In genomic region chr3:119809249-119810017, GRCh38 we compare ENCODE assay signal across 8 cellular contexts. TPM values are rescaled to one million over a fixed set of nuclear protein-coding genes. Genes with fewer than 3 reads are reported as not detected.
DNase-seq lines count a peak whose midpoint lies in the region; ATAC-seq lines count a peak whose summit lies in the region.

No MANE protein-coding gene starts in this region.

- POLR2A ChIA-PET in activated naive CD8-positive, alpha-beta T cell treated with anti-CD3 and anti-CD28 coated beads, Interleukin-2, amount 10 ng/mL, durations not matched to agents 7 days and 5 days (lab: Charles Lee) = interaction anchor here (0.6 to 1.1 kb wide), 2 partner anchors 161 to 286 kb away, joined by 3 to 4 read pairs; no protein-coding TSS in a partner anchor

- H3K27me3 Mint-ChIP-seq in activated CD4-positive, alpha-beta T cell treated with anti-CD3 and anti-CD28 coated beads, Interleukin-2, amount 10 ng/mL, durations not matched to agents 24 days and 14 days = peaks cover 7% of the 10 kb centered on the region
- H3K27me3 Mint-ChIP-seq in activated naive CD8-positive, alpha-beta T cell treated with anti-CD3 and anti-CD28 coated beads, Interleukin-2, amount 10 ng/mL, durations not matched to agents 7 days and 5 days = peaks cover 11% of the 10 kb centered on the region

- H3K4me3 ChIP-seq in muscle layer of duodenum (ENCODE audit: low read depth in 1 of 2, low read length in 2 of 2) = peak overlapping the region; percentile 55 to 76

- H3K4me1 Mint-ChIP-seq in activated CD4-positive, alpha-beta T cell treated with anti-CD3 and anti-CD28 coated beads, Interleukin-2, amount 10 ng/mL, durations not matched to agents 24 days and 14 days = peaks cover 7% of the 10 kb centered on the region
- peaks cover 8% of the 10 kb centered on the region for H3K4me1 Mint-ChIP-seq in activated naive CD8-positive, alpha-beta T cell treated with anti-CD3 and anti-CD28 coated beads, Interleukin-2, amount 10 ng/mL, durations not matched to agents 7 days and 5 days

- H3K9me3 Mint-ChIP-seq in activated CD4-positive, alpha-beta T cell treated with anti-CD3 and anti-CD28 coated beads, Interleukin-2, amount 10 ng/mL, durations not matched to agents 24 days and 14 days = no peaks in the 10 kb centered on the region
- H3K9me3 Mint-ChIP-seq in activated naive CD8-positive, alpha-beta T cell treated with anti-CD3 and anti-CD28 coated beads, Interleukin-2, amount 10 ng/mL, durations not matched to agents 7 days and 5 days = no peaks in the 10 kb centered on the region

- H3K36me3 Mint-ChIP-seq in activated CD4-positive, alpha-beta T cell treated with anti-CD3 and anti-CD28 coated beads, Interleukin-2, amount 10 ng/mL, durations not matched to agents 24 days and 14 days (ENCODE audit: low read depth) = no peaks in the 10 kb centered on the region
- no peaks in the 10 kb centered on the region for H3K36me3 Mint-ChIP-seq in activated naive CD8-positive, alpha-beta T cell treated with anti-CD3 and anti-CD28 coated beads, Interleukin-2, amount 10 ng/mL, durations not matched to agents 7 days and 5 days

- peak overlapping the region; percentile 64 for H3K27ac Mint-ChIP-seq in activated CD4-positive, alpha-beta T cell treated with anti-CD3 and anti-CD28 coated beads, Interleukin-2, amount 10 ng/mL, durations not matched to agents 24 days and 14 days
- peak overlapping the region; percentile 62 for H3K27ac Mint-ChIP-seq in activated naive CD8-positive, alpha-beta T cell treated with anti-CD3 and anti-CD28 coated beads, Interleukin-2, amount 10 ng/mL, durations not matched to agents 7 days and 5 days

- ATAC-seq in HG02885 (IDR thresholded peaks at IDR 0.05; ENCODE audit: poor library complexity, unreplicated experiment) = peak; percentile 30
- peak; percentile 24 for ATAC-seq in activated naive CD8-positive, alpha-beta T cell treated with anti-CD3 and anti-CD28 coated beads, Interleukin-2, amount 10 ng/mL, durations not matched to agents 7 days and 5 days (ENCODE audit: low read depth)

- no peak for DNase-seq in activated CD4-positive, alpha-beta T cell treated with anti-CD3 and anti-CD28 coated beads, Interleukin-2, amount 10 ng/mL, durations not matched to agents 24 days and 14 days
- no peak for DNase-seq in activated CD4-positive, alpha-beta T cell treated with anti-CD3 and anti-CD28 coated beads for 4 hours
- no peak for DNase-seq in activated naive CD8-positive, alpha-beta T cell treated with anti-CD3 and anti-CD28 coated beads, Interleukin-2, amount 10 ng/mL, durations not matched to agents 7 days and 5 days
- DNase-seq in NCI-H446 (lab: John Stamatoyannopoulos, UW) (no peak), NAMALWA (ENCODE audit: low spot score) (no peak), H4 (ENCODE audit: low spot score) (no peak)

- peak overlapping the region; percentile 79 for H3K4me3 Mint-ChIP-seq in activated CD4-positive, alpha-beta T cell treated with anti-CD3 and anti-CD28 coated beads, Interleukin-2, amount 10 ng/mL, durations not matched to agents 24 days and 14 days
- peak overlapping the region; percentile 82 for H3K4me3 Mint-ChIP-seq in activated naive CD8-positive, alpha-beta T cell treated with anti-CD3 and anti-CD28 coated beads, Interleukin-2, amount 10 ng/mL, durations not matched to agents 7 days and 5 days

- H3K9me3 ChIP-seq in muscle layer of duodenum (ENCODE audit: control insufficient read depth in 1 of 2, low read length in 2 of 2) = no peaks in the 10 kb centered on the region

- no peaks in the 10 kb centered on the region for H3K27me3 ChIP-seq in muscle layer of duodenum (ENCODE audit: low read depth, low read length)

- intact Hi-C loops in activated CD4-positive, alpha-beta T cell treated with anti-CD3 and anti-CD28 coated beads, Interleukin-2, amount 10 ng/mL, durations not matched to agents 24 days and 14 days (cut with micrococcal nuclease) = loop anchor here (5.0 kb wide), 1 partner anchor 283 kb away; the partner anchor contains the start of gene GSK3B

- H3K4me1 ChIP-seq in muscle layer of duodenum (ENCODE audit: control insufficient read depth in 1 of 2, insufficient read depth in 2 of 2, low read length in 2 of 2) = peaks cover 0 to 11% of the 10 kb centered on the region in 2 donors

- H3K36me3 ChIP-seq in muscle layer of duodenum (ENCODE audit: control insufficient read depth in 1 of 2, insufficient read depth in 2 of 2, low read length in 2 of 2) = no peaks in the 10 kb centered on the region

- no peak overlapping the region for H3K27ac ChIP-seq in muscle layer of duodenum (ENCODE audit: low read length)

RNA-seq across cellular contexts. Expression of gene NR1I2, which starts 27.5 kb away (rescaled TPM):
- 0.16 and 0.17 TPM in 2 replicates for total RNA-seq in activated CD4-positive, alpha-beta T cell treated with anti-CD3 and anti-CD28 coated beads, Interleukin-2, amount 10 ng/mL, durations not matched to agents 24 days and 14 days
- under 1 TPM; 0.28 to 0.33 TPM for total RNA-seq in activated naive CD8-positive, alpha-beta T cell treated with anti-CD3 and anti-CD28 coated beads, Interleukin-2, amount 10 ng/mL, durations not matched to agents 7 days and 5 days
- not detected in 2 replicates for total RNA-seq in H4 (2014; rRNA removed; shearing (Covaris generic))
